In genomic region chr15:91911878-91912277, GRCh38 we compare ENCODE assay signal across 27 cellular contexts.
"Had no signal": no experiment of that assay in that cellular context is flagged by ENCODE, and none has a peak within 500 bp of the region (broad histone marks: within the 10 kb centered on the region; RNA-seq: fewer than 3 reads in every experiment).

No MANE protein-coding gene starts in this region.

- H3K36me3 ChIP-seq: brain microvascular endothelial cell, pancreas had no signal

- H3K27ac Mint-ChIP-seq: activated CD4-positive, alpha-beta memory T cell treated with anti-CD3 and anti-CD28 coated beads, Interleukin-2, amount 10 ng/mL, durations not matched to agents 7 days and 5 days; activated CD4-positive, alpha-beta T cell treated with anti-CD3 and anti-CD28 coated beads, Interleukin-2, amount 10 ng/mL, durations not matched to agents 7 days and 5 days; activated T-cell treated with anti-CD3 and anti-CD28 coated beads, Interleukin-2, amount 50 U/mL, for 24 hours; mesothelial cell of epicardium; T-helper 2 cell treated with Interferon-gamma antibody and Interleukin-4, amounts not matched to agents 5 μg/mL and 100 μg/mL, for 36 hours had no signal

- H3K9me3 ChIP-seq: gastroesophageal sphincter, pancreas, psoas muscle, right atrium auricular region, spleen, upper lobe of left lung, vagina had no signal

- H3K27me3 ChIP-seq: brain microvascular endothelial cell, gastroesophageal sphincter, pancreas, right atrium auricular region, spleen, upper lobe of left lung, vagina had no signal

- DNase-seq: activated CD4-positive, alpha-beta memory T cell treated with anti-CD3 and anti-CD28 coated beads, Interleukin-2, amount 10 ng/mL, durations not matched to agents 7 days and 5 days; activated CD4-positive, alpha-beta T cell treated with anti-CD3 and anti-CD28 coated beads for 1 hour; activated CD4-positive, alpha-beta T cell treated with anti-CD3 and anti-CD28 coated beads, Interleukin-2, amount 10 ng/mL, durations not matched to agents 7 days and 5 days; activated CD8-positive, alpha-beta memory T cell treated with anti-CD3 and anti-CD28 coated beads, Interleukin-2, amount 50 U/mL, for 48 hours; activated gamma-delta T cell treated with Interleukin-2 at 50 U/mL for 16 hours; activated naive CD4-positive, alpha-beta T cell treated with anti-CD3 and anti-CD28 coated beads, Interleukin-2, amount 50 U/mL, for 16 hours; activated T-cell treated with anti-CD3 and anti-CD28 coated beads, Interleukin-2, amount 50 U/mL, for 24 hours; amniotic stem cell; brain microvascular endothelial cell; cortex of kidney; head of caudate nucleus; hippocampal formation; left colon; naive thymus-derived CD4-positive, alpha-beta T cell; nucleus accumbens; pancreas; psoas muscle; spleen; stimulated activated naive CD8-positive, alpha-beta T cell treated with anti-CD3 and anti-CD28 coated beads, Interleukin-15, amount 100 ng/mL, for 72 hours; substantia nigra; T-cell; upper lobe of left lung had no signal

- H3K27ac ChIP-seq: brain microvascular endothelial cell, gastroesophageal sphincter, pancreas, psoas muscle, right atrium auricular region, spleen, upper lobe of left lung, vagina had no signal

- H3K9me3 Mint-ChIP-seq: activated CD4-positive, alpha-beta memory T cell treated with anti-CD3 and anti-CD28 coated beads, Interleukin-2, amount 10 ng/mL, durations not matched to agents 7 days and 5 days; activated CD4-positive, alpha-beta T cell treated with anti-CD3 and anti-CD28 coated beads, Interleukin-2, amount 10 ng/mL, durations not matched to agents 7 days and 5 days; activated T-cell treated with anti-CD3 and anti-CD28 coated beads, Interleukin-2, amount 50 U/mL, for 24 hours; mesothelial cell of epicardium; stimulated activated naive CD8-positive, alpha-beta T cell treated with anti-CD3 and anti-CD28 coated beads, Interleukin-15, amount 100 ng/mL, for 72 hours; T-cell; T-helper 2 cell treated with Interferon-gamma antibody and Interleukin-4, amounts not matched to agents 5 μg/mL and 100 μg/mL, for 36 hours had no signal

- H3K4me1 ChIP-seq: pancreas, psoas muscle had no signal

- ATAC-seq: gastroesophageal sphincter; naive thymus-derived CD4-positive, alpha-beta T cell; pancreas; psoas muscle; stimulated activated naive CD8-positive, alpha-beta T cell treated with anti-CD3 and anti-CD28 coated beads, Interleukin-15, amount 100 ng/mL, for 72 hours; T-cell had no signal

- H3K4me3 ChIP-seq: gastroesophageal sphincter, pancreas, psoas muscle, right atrium auricular region, spleen, upper lobe of left lung, vagina had no signal

- H3K4me3 Mint-ChIP-seq: activated CD4-positive, alpha-beta memory T cell treated with anti-CD3 and anti-CD28 coated beads, Interleukin-2, amount 10 ng/mL, durations not matched to agents 7 days and 5 days; activated CD4-positive, alpha-beta T cell treated with anti-CD3 and anti-CD28 coated beads, Interleukin-2, amount 10 ng/mL, durations not matched to agents 7 days and 5 days; activated T-cell treated with anti-CD3 and anti-CD28 coated beads, Interleukin-2, amount 50 U/mL, for 24 hours; mesothelial cell of epicardium; naive thymus-derived CD4-positive, alpha-beta T cell; stimulated activated naive CD8-positive, alpha-beta T cell treated with anti-CD3 and anti-CD28 coated beads, Interleukin-15, amount 100 ng/mL, for 72 hours; T-cell; T-helper 2 cell treated with Interferon-gamma antibody and Interleukin-4, amounts not matched to agents 5 μg/mL and 100 μg/mL, for 36 hours had no signal

- H3K27me3 Mint-ChIP-seq: activated CD4-positive, alpha-beta memory T cell treated with anti-CD3 and anti-CD28 coated beads, Interleukin-2, amount 10 ng/mL, durations not matched to agents 7 days and 5 days; activated CD4-positive, alpha-beta T cell treated with anti-CD3 and anti-CD28 coated beads, Interleukin-2, amount 10 ng/mL, durations not matched to agents 7 days and 5 days; activated T-cell treated with anti-CD3 and anti-CD28 coated beads, Interleukin-2, amount 50 U/mL, for 24 hours; naive thymus-derived CD4-positive, alpha-beta T cell; stimulated activated naive CD8-positive, alpha-beta T cell treated with anti-CD3 and anti-CD28 coated beads, Interleukin-15, amount 100 ng/mL, for 72 hours; T-cell had no signal

- H3K36me3 Mint-ChIP-seq: mesothelial cell of epicardium had no signal
